1 cellular context compared by ENCODE assay signal in genomic region chr4:37826282-37827029, GRCh38.
A peak's percentile ranks its signal among the peaks of the same experiment; 100 is the strongest.
TF ChIP-seq lines count a peak whose summit lies in the region.

Gene PGM2 (plus strand): TSS chr4:37826686. CDS start chr4:37826733, 47 bp downstream.

TF ChIP-seq in HepG2, 621 proteins besides CTCF, POLR2A, EP300 and RAD21 (continued from another document and continues in another):
- TF ChIP-seq ZBTB40 (IDR thresholded peaks at IDR 0.05) (no peak), ZBTB40 (CRISPR knock-in tag; IDR thresholded peaks at IDR 0.05) (no peak), ZFAT (CRISPR knock-in tag; conservative IDR thresholded peaks at IDR 0.05) (no peak), RELA (CRISPR knock-in tag; IDR thresholded peaks at IDR 0.05) (no peak), SP5 (CRISPR knock-in tag; IDR thresholded peaks at IDR 0.05; ENCODE audit: borderline replicate concordance, low read depth) (peak; percentile 64; the same call in 1 of the 2 replicates), ZNF839 (CRISPR knock-in tag; IDR thresholded peaks at IDR 0.05; ENCODE audit: borderline replicate concordance) (peak; percentile 83; the same call in 1 of the 2 replicates), ZNF20 (CRISPR knock-in tag; IDR thresholded peaks at IDR 0.05) (no peak), SP2 (CRISPR knock-in tag; IDR thresholded peaks at IDR 0.05) (peak; percentile 59; the same call in 1 of the 2 replicates), ZNF274 (CRISPR knock-in tag; IDR thresholded peaks at IDR 0.05) (peak; percentile 33; the same call in 1 of the 2 replicates), GFI1 (CRISPR knock-in tag; IDR thresholded peaks at IDR 0.05; ENCODE audit: borderline replicate concordance) (peak; percentile 63; the same call in 1 of the 2 replicates), NR2C2 (CRISPR knock-in tag; IDR thresholded peaks at IDR 0.05; ENCODE audit: borderline replicate concordance) (peak; percentile 53), SMARCE1 (IDR thresholded peaks at IDR 0.05; ENCODE audit: borderline replicate concordance) (no peak), ZNF468 (CRISPR knock-in tag; IDR thresholded peaks at IDR 0.05) (no peak), ZFP82 (CRISPR knock-in tag; IDR thresholded peaks at IDR 0.05; ENCODE audit: borderline replicate concordance) (no peak), SRSF9 (IDR thresholded peaks at IDR 0.05; ENCODE audit: borderline replicate concordance, insufficient read depth, low read depth, low read length, poor library complexity, severe bottlenecking) (no peak), ELK4 (CRISPR knock-in tag; IDR thresholded peaks at IDR 0.05; ENCODE audit: borderline replicate concordance) (0 out of 2 replicates have a peak, but pooled peaks have one; percentile 16), BRD4 (CRISPR knock-in tag; IDR thresholded peaks at IDR 0.05) (peak; percentile 90), RERE (CRISPR knock-in tag; IDR thresholded peaks at IDR 0.05; ENCODE audit: low read depth) (0 out of 2 replicates have a peak, but pooled peaks have one; percentile 11), MYNN (CRISPR knock-in tag; IDR thresholded peaks at IDR 0.05; ENCODE audit: low read depth) (no peak), ZSCAN30 (CRISPR knock-in tag; IDR thresholded peaks at IDR 0.05) (no peak), SIN3B (IDR thresholded peaks at IDR 0.05; ENCODE audit: low read length) (no peak), HNF1B (CRISPR knock-in tag; IDR thresholded peaks at IDR 0.05) (peak; percentile 90), ZNF160 (CRISPR knock-in tag; IDR thresholded peaks at IDR 0.05) (peak; percentile 56; the same call in 1 of the 2 replicates), TOPORS (CRISPR knock-in tag; IDR thresholded peaks at IDR 0.05) (peak; percentile 87), MXD4 (CRISPR knock-in tag; IDR thresholded peaks at IDR 0.05) (peak; percentile 35; the same call in 1 of the 2 replicates), MTA1 (CRISPR knock-in tag; IDR thresholded peaks at IDR 0.05; ENCODE audit: borderline replicate concordance) (peak; percentile 90; the same call in 1 of the 2 replicates), CBX2 (IDR thresholded peaks at IDR 0.05; ENCODE audit: low read depth, low read length) (no peak), CBX2 (CRISPR knock-in tag; IDR thresholded peaks at IDR 0.05; ENCODE audit: low read depth) (peak; percentile 84; the same call in 1 of the 2 replicates), ISX (CRISPR knock-in tag; conservative IDR thresholded peaks at IDR 0.05) (no peak), SUZ12 (IDR thresholded peaks at IDR 0.05; ENCODE audit: low read depth, low read length) (no peak), RFX5 (IDR thresholded peaks at IDR 0.05; ENCODE audit: low read depth, low read length) (no peak), ZFP1 (CRISPR knock-in tag; IDR thresholded peaks at IDR 0.05) (no peak), KLF15 (CRISPR knock-in tag; IDR thresholded peaks at IDR 0.05; ENCODE audit: borderline replicate concordance) (no peak), ARID4A (CRISPR knock-in tag; IDR thresholded peaks at IDR 0.05; ENCODE audit: borderline replicate concordance) (peak; percentile 94), ZNF256 (CRISPR knock-in tag; conservative IDR thresholded peaks at IDR 0.05) (no peak), ZNF598 (CRISPR knock-in tag; IDR thresholded peaks at IDR 0.05; ENCODE audit: borderline replicate concordance) (peak; percentile 62; the same call in 1 of the 2 replicates), ZNF282 (IDR thresholded peaks at IDR 0.05; ENCODE audit: partially characterized antibody) (no peak)
